1 cellular context compared by ENCODE assay signal in the genomic region with DNA sequence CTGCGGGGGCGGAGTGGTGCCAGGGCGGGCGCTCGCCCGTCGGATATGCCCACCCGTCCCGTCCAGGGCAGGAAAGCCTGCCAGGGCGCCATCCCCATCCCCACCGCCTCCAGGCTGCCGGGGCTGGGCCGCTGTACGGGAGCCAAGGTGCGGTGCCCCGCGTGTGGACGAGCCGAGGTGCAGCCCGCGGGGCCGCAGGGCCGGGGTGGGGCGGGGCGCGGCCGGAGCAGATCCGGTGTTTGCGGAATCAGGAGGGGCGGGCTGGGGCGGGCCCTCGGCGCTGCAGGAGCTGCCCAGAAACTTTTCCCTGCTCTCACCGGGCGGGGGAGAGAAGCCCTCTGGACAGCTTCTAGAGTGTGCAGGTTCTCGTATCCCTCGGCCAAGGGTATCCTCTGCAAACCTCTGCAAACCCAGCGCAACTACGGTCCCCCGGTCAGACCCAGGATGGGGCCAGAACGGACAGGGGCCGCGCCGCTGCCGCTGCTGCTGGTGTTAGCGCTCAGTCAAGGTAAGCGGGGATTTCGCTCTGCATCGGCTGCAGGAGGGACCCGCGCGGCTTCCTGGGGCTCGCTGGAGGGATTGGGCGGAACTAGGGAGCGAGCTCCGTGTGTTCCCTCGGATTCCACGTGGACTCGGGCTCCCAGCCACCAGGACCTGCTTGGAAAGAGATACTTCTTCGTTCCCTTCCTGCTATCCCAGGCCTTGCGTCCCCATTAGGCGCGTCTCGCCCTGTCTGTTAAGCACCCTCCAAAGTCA.
TF ChIP-seq lines count a peak whose summit lies in the region.

A gene (plus strand): TSS at position 328 of the 756 bp plus-strand sequence. CDS start 117 bp downstream, at position 445.

TF ChIP-seq in HepG2, 621 proteins besides CTCF, POLR2A, EP300 and RAD21 (continued from another document and continues in another):
- TF ChIP-seq KLF11 (CRISPR knock-in tag; IDR thresholded peaks at IDR 0.05) = 0 out of 2 replicates have a peak, but pooled peaks have one; percentile 21
- TF ChIP-seq IKZF4 (CRISPR knock-in tag; IDR thresholded peaks at IDR 0.05; ENCODE audit: borderline replicate concordance, low read depth, not compliant biosample characterization) = no peak
- TF ChIP-seq SRSF1 (optimal IDR thresholded peaks at IDR 0.05; ENCODE audit: low read depth, low read length) = peak; percentile 53
- TF ChIP-seq IKZF1 (IDR thresholded peaks at IDR 0.05) = no peak
- TF ChIP-seq, protein P1, sequence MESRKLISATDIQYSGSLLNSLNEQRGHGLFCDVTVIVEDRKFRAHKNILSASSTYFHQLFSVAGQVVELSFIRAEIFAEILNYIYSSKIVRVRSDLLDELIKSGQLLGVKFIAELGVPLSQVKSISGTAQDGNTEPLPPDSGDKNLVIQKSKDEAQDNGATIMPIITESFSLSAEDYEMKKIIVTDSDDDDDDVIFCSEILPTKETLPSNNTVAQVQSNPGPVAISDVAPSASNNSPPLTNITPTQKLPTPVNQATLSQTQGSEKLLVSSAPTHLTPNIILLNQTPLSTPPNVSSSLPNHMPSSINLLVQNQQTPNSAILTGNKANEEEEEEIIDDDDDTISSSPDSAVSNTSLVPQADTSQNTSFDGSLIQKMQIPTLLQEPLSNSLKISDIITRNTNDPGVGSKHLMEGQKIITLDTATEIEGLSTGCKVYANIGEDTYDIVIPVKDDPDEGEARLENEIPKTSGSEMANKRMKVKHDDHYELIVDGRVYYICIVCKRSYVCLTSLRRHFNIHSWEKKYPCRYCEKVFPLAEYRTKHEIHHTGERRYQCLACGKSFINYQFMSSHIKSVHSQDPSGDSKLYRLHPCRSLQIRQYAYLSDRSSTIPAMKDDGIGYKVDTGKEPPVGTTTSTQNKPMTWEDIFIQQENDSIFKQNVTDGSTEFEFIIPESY (CRISPR knock-in tag; IDR thresholded peaks at IDR 0.05) = no peak
- TF ChIP-seq, protein P2, sequence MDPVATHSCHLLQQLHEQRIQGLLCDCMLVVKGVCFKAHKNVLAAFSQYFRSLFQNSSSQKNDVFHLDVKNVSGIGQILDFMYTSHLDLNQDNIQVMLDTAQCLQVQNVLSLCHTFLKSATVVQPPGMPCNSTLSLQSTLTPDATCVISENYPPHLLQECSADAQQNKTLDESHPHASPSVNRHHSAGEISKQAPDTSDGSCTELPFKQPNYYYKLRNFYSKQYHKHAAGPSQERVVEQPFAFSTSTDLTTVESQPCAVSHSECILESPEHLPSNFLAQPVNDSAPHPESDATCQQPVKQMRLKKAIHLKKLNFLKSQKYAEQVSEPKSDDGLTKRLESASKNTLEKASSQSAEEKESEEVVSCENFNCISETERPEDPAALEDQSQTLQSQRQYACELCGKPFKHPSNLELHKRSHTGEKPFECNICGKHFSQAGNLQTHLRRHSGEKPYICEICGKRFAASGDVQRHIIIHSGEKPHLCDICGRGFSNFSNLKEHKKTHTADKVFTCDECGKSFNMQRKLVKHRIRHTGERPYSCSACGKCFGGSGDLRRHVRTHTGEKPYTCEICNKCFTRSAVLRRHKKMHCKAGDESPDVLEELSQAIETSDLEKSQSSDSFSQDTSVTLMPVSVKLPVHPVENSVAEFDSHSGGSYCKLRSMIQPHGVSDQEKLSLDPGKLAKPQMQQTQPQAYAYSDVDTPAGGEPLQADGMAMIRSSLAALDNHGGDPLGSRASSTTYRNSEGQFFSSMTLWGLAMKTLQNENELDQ (CRISPR knock-in tag; IDR thresholded peaks at IDR 0.05; ENCODE audit: borderline replicate concordance) = no peak
- TF ChIP-seq TCF7L2 (IDR thresholded peaks at IDR 0.05; ENCODE audit: low read depth, low read length) = no peak
- TF ChIP-seq TBX3 (IDR thresholded peaks at IDR 0.05; ENCODE audit: borderline replicate concordance) = no peak
- TF ChIP-seq, protein P3, sequence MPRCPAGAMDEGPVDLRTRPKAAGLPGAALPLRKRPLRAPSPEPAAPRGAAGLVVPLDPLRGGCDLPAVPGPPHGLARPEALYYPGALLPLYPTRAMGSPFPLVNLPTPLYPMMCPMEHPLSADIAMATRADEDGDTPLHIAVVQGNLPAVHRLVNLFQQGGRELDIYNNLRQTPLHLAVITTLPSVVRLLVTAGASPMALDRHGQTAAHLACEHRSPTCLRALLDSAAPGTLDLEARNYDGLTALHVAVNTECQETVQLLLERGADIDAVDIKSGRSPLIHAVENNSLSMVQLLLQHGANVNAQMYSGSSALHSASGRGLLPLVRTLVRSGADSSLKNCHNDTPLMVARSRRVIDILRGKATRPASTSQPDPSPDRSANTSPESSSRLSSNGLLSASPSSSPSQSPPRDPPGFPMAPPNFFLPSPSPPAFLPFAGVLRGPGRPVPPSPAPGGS (CRISPR knock-in tag; IDR thresholded peaks at IDR 0.05) = peak; percentile 65
- TF ChIP-seq PPARG (CRISPR knock-in tag; conservative IDR thresholded peaks at IDR 0.05) = peak; percentile 23
- TF ChIP-seq NFYB (CRISPR knock-in tag; IDR thresholded peaks at IDR 0.05) = no peak
- TF ChIP-seq FIP1L1 (IDR thresholded peaks at IDR 0.05; ENCODE audit: borderline replicate concordance, insufficient read depth, low read depth, low read length) = 0 out of 2 replicates have a peak, but pooled peaks have one; percentile 22
- TF ChIP-seq, protein P4, sequence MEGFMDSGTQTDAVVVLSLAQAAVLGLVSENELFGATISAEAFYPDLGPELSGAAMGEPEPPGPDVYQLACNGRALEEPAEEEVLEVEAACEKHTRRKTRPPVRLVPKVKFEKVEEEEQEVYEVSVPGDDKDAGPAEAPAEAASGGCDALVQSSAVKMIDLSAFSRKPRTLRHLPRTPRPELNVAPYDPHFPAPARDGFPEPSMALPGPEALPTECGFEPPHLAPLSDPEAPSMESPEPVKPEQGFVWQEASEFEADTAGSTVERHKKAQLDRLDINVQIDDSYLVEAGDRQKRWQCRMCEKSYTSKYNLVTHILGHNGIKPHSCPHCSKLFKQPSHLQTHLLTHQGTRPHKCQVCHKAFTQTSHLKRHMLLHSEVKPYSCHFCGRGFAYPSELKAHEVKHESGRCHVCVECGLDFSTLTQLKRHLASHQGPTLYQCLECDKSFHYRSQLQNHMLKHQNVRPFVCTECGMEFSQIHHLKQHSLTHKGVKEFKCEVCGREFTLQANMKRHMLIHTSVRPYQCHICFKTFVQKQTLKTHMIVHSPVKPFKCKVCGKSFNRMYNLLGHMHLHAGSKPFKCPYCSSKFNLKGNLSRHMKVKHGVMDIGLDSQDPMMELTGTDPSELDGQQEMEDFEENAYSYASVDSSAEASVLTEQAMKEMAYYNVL (CRISPR knock-in tag; IDR thresholded peaks at IDR 0.05; ENCODE audit: borderline replicate concordance) = peak; percentile 67; the same call in 1 of the 2 replicates
- TF ChIP-seq KLF6 (CRISPR knock-in tag; IDR thresholded peaks at IDR 0.05) = peak; percentile 34; the same call in 1 of the 2 replicates
- TF ChIP-seq, protein P5, sequence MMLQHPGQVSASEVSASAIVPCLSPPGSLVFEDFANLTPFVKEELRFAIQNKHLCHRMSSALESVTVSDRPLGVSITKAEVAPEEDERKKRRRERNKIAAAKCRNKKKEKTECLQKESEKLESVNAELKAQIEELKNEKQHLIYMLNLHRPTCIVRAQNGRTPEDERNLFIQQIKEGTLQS (CRISPR knock-in tag; IDR thresholded peaks at IDR 0.05) = 0 out of 2 replicates have a peak, but pooled peaks have one; percentile 23
- TF ChIP-seq SP1 (IDR thresholded peaks at IDR 0.05) = no peak
- TF ChIP-seq SP1 (CRISPR knock-in tag; IDR thresholded peaks at IDR 0.05) = no peak
- TF ChIP-seq ZMYM3 (CRISPR knock-in tag; IDR thresholded peaks at IDR 0.05) = no peak
- TF ChIP-seq, protein P6, sequence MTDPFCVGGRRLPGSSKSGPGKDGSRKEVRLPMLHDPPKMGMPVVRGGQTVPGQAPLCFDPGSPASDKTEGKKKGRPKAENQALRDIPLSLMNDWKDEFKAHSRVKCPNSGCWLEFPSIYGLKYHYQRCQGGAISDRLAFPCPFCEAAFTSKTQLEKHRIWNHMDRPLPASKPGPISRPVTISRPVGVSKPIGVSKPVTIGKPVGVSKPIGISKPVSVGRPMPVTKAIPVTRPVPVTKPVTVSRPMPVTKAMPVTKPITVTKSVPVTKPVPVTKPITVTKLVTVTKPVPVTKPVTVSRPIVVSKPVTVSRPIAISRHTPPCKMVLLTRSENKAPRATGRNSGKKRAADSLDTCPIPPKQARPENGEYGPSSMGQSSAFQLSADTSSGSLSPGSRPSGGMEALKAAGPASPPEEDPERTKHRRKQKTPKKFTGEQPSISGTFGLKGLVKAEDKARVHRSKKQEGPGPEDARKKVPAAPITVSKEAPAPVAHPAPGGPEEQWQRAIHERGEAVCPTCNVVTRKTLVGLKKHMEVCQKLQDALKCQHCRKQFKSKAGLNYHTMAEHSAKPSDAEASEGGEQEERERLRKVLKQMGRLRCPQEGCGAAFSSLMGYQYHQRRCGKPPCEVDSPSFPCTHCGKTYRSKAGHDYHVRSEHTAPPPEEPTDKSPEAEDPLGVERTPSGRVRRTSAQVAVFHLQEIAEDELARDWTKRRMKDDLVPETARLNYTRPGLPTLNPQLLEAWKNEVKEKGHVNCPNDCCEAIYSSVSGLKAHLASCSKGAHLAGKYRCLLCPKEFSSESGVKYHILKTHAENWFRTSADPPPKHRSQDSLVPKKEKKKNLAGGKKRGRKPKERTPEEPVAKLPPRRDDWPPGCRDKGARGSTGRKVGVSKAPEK (CRISPR knock-in tag; IDR thresholded peaks at IDR 0.05; ENCODE audit: borderline replicate concordance) = no peak
- no peak for TF ChIP-seq DR1 (CRISPR knock-in tag; IDR thresholded peaks at IDR 0.05)
- TF ChIP-seq, protein P7, sequence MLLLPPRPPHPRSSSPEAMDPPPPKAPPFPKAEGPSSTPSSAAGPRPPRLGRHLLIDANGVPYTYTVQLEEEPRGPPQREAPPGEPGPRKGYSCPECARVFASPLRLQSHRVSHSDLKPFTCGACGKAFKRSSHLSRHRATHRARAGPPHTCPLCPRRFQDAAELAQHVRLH (CRISPR knock-in tag; IDR thresholded peaks at IDR 0.05; ENCODE audit: borderline replicate concordance, low read depth) = no peak
- TF ChIP-seq ZNF567 (CRISPR knock-in tag; IDR thresholded peaks at IDR 0.05; ENCODE audit: borderline replicate concordance) = no peak
- no peak for TF ChIP-seq SMAD1 (CRISPR knock-in tag; IDR thresholded peaks at IDR 0.05; ENCODE audit: borderline replicate concordance, low read depth)
- TF ChIP-seq, protein P8, sequence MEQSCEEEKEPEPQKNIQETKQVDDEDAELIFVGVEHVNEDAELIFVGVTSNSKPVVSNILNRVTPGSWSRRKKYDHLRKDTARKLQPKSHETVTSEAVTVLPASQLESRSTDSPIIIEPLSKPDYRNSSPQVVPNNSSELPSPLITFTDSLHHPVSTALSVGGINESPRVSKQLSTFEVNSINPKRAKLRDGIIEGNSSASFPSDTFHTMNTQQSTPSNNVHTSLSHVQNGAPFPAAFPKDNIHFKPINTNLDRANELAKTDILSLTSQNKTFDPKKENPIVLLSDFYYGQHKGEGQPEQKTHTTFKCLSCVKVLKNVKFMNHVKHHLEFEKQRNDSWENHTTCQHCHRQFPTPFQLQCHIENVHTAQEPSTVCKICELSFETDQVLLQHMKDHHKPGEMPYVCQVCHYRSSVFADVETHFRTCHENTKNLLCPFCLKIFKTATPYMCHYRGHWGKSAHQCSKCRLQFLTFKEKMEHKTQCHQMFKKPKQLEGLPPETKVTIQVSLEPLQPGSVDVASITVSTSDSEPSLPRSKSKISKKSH (CRISPR knock-in tag; IDR thresholded peaks at IDR 0.05; ENCODE audit: borderline replicate concordance) = no peak
- TF ChIP-seq, protein P9, sequence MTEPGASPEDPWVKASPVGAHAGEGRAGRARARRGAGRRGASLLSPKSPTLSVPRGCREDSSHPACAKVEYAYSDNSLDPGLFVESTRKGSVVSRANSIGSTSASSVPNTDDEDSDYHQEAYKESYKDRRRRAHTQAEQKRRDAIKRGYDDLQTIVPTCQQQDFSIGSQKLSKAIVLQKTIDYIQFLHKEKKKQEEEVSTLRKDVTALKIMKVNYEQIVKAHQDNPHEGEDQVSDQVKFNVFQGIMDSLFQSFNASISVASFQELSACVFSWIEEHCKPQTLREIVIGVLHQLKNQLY (CRISPR knock-in tag; IDR thresholded peaks at IDR 0.05) = no peak
- peak; percentile 72 for TF ChIP-seq SAP130 (CRISPR knock-in tag; IDR thresholded peaks at IDR 0.05; ENCODE audit: low read depth)
- no peak for TF ChIP-seq CCDC6 (CRISPR knock-in tag; IDR thresholded peaks at IDR 0.05)
- no peak for TF ChIP-seq NR2F6 (IDR thresholded peaks at IDR 0.05)
- TF ChIP-seq NR2F6 (CRISPR knock-in tag; IDR thresholded peaks at IDR 0.05) = no peak
- TF ChIP-seq, protein P10, sequence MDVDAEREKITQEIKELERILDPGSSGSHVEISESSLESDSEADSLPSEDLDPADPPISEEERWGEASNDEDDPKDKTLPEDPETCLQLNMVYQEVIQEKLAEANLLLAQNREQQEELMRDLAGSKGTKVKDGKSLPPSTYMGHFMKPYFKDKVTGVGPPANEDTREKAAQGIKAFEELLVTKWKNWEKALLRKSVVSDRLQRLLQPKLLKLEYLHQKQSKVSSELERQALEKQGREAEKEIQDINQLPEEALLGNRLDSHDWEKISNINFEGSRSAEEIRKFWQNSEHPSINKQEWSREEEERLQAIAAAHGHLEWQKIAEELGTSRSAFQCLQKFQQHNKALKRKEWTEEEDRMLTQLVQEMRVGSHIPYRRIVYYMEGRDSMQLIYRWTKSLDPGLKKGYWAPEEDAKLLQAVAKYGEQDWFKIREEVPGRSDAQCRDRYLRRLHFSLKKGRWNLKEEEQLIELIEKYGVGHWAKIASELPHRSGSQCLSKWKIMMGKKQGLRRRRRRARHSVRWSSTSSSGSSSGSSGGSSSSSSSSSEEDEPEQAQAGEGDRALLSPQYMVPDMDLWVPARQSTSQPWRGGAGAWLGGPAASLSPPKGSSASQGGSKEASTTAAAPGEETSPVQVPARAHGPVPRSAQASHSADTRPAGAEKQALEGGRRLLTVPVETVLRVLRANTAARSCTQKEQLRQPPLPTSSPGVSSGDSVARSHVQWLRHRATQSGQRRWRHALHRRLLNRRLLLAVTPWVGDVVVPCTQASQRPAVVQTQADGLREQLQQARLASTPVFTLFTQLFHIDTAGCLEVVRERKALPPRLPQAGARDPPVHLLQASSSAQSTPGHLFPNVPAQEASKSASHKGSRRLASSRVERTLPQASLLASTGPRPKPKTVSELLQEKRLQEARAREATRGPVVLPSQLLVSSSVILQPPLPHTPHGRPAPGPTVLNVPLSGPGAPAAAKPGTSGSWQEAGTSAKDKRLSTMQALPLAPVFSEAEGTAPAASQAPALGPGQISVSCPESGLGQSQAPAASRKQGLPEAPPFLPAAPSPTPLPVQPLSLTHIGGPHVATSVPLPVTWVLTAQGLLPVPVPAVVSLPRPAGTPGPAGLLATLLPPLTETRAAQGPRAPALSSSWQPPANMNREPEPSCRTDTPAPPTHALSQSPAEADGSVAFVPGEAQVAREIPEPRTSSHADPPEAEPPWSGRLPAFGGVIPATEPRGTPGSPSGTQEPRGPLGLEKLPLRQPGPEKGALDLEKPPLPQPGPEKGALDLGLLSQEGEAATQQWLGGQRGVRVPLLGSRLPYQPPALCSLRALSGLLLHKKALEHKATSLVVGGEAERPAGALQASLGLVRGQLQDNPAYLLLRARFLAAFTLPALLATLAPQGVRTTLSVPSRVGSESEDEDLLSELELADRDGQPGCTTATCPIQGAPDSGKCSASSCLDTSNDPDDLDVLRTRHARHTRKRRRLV (CRISPR knock-in tag; IDR thresholded peaks at IDR 0.05) = no peak
